In genomic region chr2:240355001-240355891, GRCh38 we compare ENCODE assay signal across 17 cellular contexts.
DNase-seq lines count a peak whose midpoint lies in the region; ATAC-seq, FAIRE-seq and TF ChIP-seq lines count a peak whose summit lies in the region.
"Had no signal": no experiment of that assay in that cellular context is flagged by ENCODE, and none has a peak within 500 bp of the region (broad histone marks: within the 10 kb centered on the region; RNA-seq: fewer than 3 reads in every experiment).

No MANE protein-coding gene starts in this region.

- TF ChIP-seq CTCF in bronchial epithelial cell (IDR thresholded peaks at IDR 0.05; ENCODE audit: insufficient read depth, low read length, severe bottlenecking) (no peak), progenitor cell of endocrine pancreas (IDR thresholded peaks at IDR 0.05; ENCODE audit: unreplicated experiment) (no peak)

- H3K4me3 Mint-ChIP-seq in stimulated activated naive CD8-positive, alpha-beta T cell treated with anti-CD3 and anti-CD28 coated beads, Interleukin-15, amount 100 ng/mL, for 72 hours: no peak overlapping the region
- no peak overlapping the region for H3K4me3 Mint-ChIP-seq in progenitor cell of endocrine pancreas (ENCODE audit: low read depth)
- H3K4me3 Mint-ChIP-seq: memory B cell, T-cell had no signal

- FAIRE-seq in bronchial epithelial cell (lab: Jason Lieb, UNC): no peak
- no peak for FAIRE-seq in urothelium cell line (lab: Jason Lieb, UNC)
- FAIRE-seq in GM19239 (lab: Jason Lieb, UNC): no peak

- no peaks in the 10 kb centered on the region for H3K36me3 Mint-ChIP-seq in progenitor cell of endocrine pancreas (ENCODE audit: insufficient read depth)
- H3K36me3 Mint-ChIP-seq: memory B cell, T-cell had no signal

- no peak for DNase-seq in stimulated activated naive CD8-positive, alpha-beta T cell treated with anti-CD3 and anti-CD28 coated beads, Interleukin-15, Interleukin-2, amounts not matched to agents 100 U/mL and 50 U/mL, for 24 hours
- DNase-seq in stimulated activated naive CD8-positive, alpha-beta T cell treated with anti-CD3 and anti-CD28 coated beads, Interleukin-15, amount 100 ng/mL, for 72 hours: no peak
- DNase-seq in bronchial epithelial cell (ENCODE audit: low read depth): peak; percentile 85
- peak; percentile 18 for DNase-seq in iPS-NIHi11 (ENCODE audit: low spot score)
- DNase-seq in urothelium cell line (ENCODE audit: low spot score): peak; percentile 51
- no peak for DNase-seq in progenitor cell of endocrine pancreas (ENCODE audit: low spot score, unreplicated experiment)
- no peak for DNase-seq in NCI-H1105 treated with DMSO at 0.1 percent for 48 hours (lab: John Stamatoyannopoulos, UW)
- no peak for DNase-seq in GM19239 (ENCODE audit: insufficient read length, low spot score)
- DNase-seq: activated naive CD4-positive, alpha-beta T cell; caudate nucleus; hypothalamus; NCI-H1694 treated with DMSO at 0.1 percent for 48 hours; NCI-H526 treated with DMSO at 0.1 percent for 48 hours; T-cell had no signal

- no peak overlapping the region for H3K27ac Mint-ChIP-seq in stimulated activated naive CD8-positive, alpha-beta T cell treated with anti-CD3 and anti-CD28 coated beads, Interleukin-15, amount 100 ng/mL, for 72 hours
- H3K27ac Mint-ChIP-seq in progenitor cell of endocrine pancreas: no peak overlapping the region
- H3K27ac Mint-ChIP-seq: memory B cell had no signal

- H3K36me3 ChIP-seq in bronchial epithelial cell (ENCODE audit: control insufficient read depth, insufficient read depth, low read length): no peaks in the 10 kb centered on the region
- H3K36me3 ChIP-seq: Peyer's patch had no signal

- peak; percentile 8 for ATAC-seq in stimulated activated naive CD8-positive, alpha-beta T cell treated with anti-CD3 and anti-CD28 coated beads, Interleukin-15, Interleukin-2, amounts not matched to agents 100 U/mL and 50 U/mL, for 24 hours
- no peak for ATAC-seq in stimulated activated naive CD8-positive, alpha-beta T cell treated with anti-CD3 and anti-CD28 coated beads, Interleukin-15, amount 100 ng/mL, for 72 hours
- ATAC-seq: T-cell had no signal

- H3K4me3 ChIP-seq in bronchial epithelial cell (ENCODE audit: low read depth, low read length): no peak overlapping the region
- H3K4me3 ChIP-seq: Peyer's patch, smooth muscle cell had no signal

- H3K4me1 Mint-ChIP-seq in stimulated activated naive CD8-positive, alpha-beta T cell treated with anti-CD3 and anti-CD28 coated beads, Interleukin-15, amount 100 ng/mL, for 72 hours: no peaks in the 10 kb centered on the region
- no peaks in the 10 kb centered on the region for H3K4me1 Mint-ChIP-seq in progenitor cell of endocrine pancreas (ENCODE audit: low read depth)
- H3K4me1 Mint-ChIP-seq: memory B cell, T-cell had no signal

- peaks cover 0 to 7% of the 10 kb centered on the region in 2 donors for H3K9me3 Mint-ChIP-seq in stimulated activated naive CD8-positive, alpha-beta T cell treated with anti-CD3 and anti-CD28 coated beads, Interleukin-15, amount 100 ng/mL, for 72 hours
- H3K9me3 Mint-ChIP-seq in progenitor cell of endocrine pancreas (ENCODE audit: low read depth): peaks cover 2% of the 10 kb centered on the region
- H3K9me3 Mint-ChIP-seq: memory B cell had no signal

- peaks cover 14% of the 10 kb centered on the region for H3K27me3 Mint-ChIP-seq in stimulated activated naive CD8-positive, alpha-beta T cell treated with anti-CD3 and anti-CD28 coated beads, Interleukin-15, amount 100 ng/mL, for 72 hours
- peaks cover 14% of the 10 kb centered on the region for H3K27me3 Mint-ChIP-seq in progenitor cell of endocrine pancreas

- no peaks in the 10 kb centered on the region for H3K27me3 ChIP-seq in bronchial epithelial cell (ENCODE audit: control insufficient read depth, insufficient read depth, low read length)
- H3K27me3 ChIP-seq: Peyer's patch had no signal

Comparison
In these comparisons a context has a peak if more than half of its experiments do, and no peak if none do; other contexts are left out.
1. DNase-seq: peak in bronchial epithelial cell (single experiment), iPS-NIHi11 (single experiment) and urothelium cell line (single experiment); none in stimulated activated naive CD8-positive, alpha-beta T cell treated with anti-CD3 and anti-CD28 coated beads, Interleukin-15, Interleukin-2, amounts not matched to agents 100 U/mL and 50 U/mL, for 24 hours (single experiment), stimulated activated naive CD8-positive, alpha-beta T cell treated with anti-CD3 and anti-CD28 coated beads, Interleukin-15, amount 100 ng/mL, for 72 hours (0 of 2), progenitor cell of endocrine pancreas (single experiment), NCI-H1105 treated with DMSO at 0.1 percent for 48 hours (single experiment) and GM19239 (single experiment).